27 cellular contexts compared by ENCODE assay signal in the genomic region with DNA sequence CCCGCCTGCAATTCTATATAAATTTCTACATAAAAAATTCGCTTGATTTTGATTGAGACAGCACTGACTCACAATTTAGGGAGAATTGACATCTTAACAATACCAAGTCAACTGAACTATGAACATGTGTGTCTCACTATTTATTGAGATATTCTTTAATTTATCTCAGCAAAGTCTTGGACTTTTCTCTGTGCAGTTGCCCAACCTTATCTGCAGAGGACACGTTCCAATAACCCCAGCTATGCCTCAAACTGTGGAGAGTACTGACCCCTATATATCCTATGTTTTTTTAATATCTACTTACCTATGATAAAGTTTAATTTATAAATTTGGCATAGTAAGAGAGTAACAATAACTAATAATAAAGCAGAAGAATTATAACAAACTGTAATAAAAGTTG.
"Had no signal": no experiment of that assay in that cellular context is flagged by ENCODE, and none has a peak within 500 bp of the region (broad histone marks: within the 10 kb centered on the region; RNA-seq: fewer than 3 reads in every experiment).

No MANE protein-coding gene starts in this region.

- H3K4me1 ChIP-seq: colonic mucosa, esophagus squamous epithelium, foreskin keratinocyte, gastrocnemius medialis had no signal

- H3K27me3 ChIP-seq: colonic mucosa, dorsolateral prefrontal cortex, esophagus muscularis mucosa, esophagus squamous epithelium, foreskin keratinocyte, gastrocnemius medialis, gastroesophageal sphincter, heart left ventricle, heart right ventricle had no signal

- DNase-seq: colonic mucosa; cortex of kidney; dermis blood vessel endothelial cell; dorsolateral prefrontal cortex; effector CD4-positive, alpha-beta T cell; effector CD8-positive, alpha-beta T cell; effector memory CD4-positive, alpha-beta T cell; effector memory CD8-positive, alpha-beta T cell; endodermal cell; esophagus squamous epithelium; foreskin fibroblast; foreskin keratinocyte; foreskin melanocyte; gastrocnemius medialis; glutamatergic neuron; head of caudate nucleus; heart left ventricle; heart right ventricle had no signal

- H3K4me3 ChIP-seq: colonic mucosa, coronary artery, dorsolateral prefrontal cortex, esophagus muscularis mucosa, esophagus squamous epithelium, gastrocnemius medialis, gastroesophageal sphincter, heart left ventricle, heart right ventricle had no signal

- H3K36me3 ChIP-seq: colonic mucosa, esophagus muscularis mucosa, esophagus squamous epithelium, gastrocnemius medialis, gastroesophageal sphincter, heart left ventricle, heart right ventricle had no signal

- H3K9me3 ChIP-seq: colonic mucosa, esophagus muscularis mucosa, esophagus squamous epithelium, gastrocnemius medialis, gastroesophageal sphincter, heart left ventricle, heart right ventricle had no signal

- H3K27ac ChIP-seq: colonic mucosa, coronary artery, epithelial cell of prostate, esophagus muscularis mucosa, esophagus squamous epithelium, foreskin keratinocyte, gastrocnemius medialis, gastroesophageal sphincter, heart left ventricle, heart right ventricle had no signal

- FAIRE-seq: colon, endometrium, endothelial cell of umbilical vein, frontal cortex had no signal

- ATAC-seq: effector memory CD8-positive, alpha-beta T cell; esophagus mucosa; foreskin keratinocyte; gastrocnemius medialis; gastroesophageal sphincter; heart left ventricle; heart right ventricle had no signal
